Comparison of ENCODE assay signal across 1 cellular context in genomic region chr19:3275583-3276340, GRCh38.
TF ChIP-seq lines count a peak whose summit lies in the region.

No MANE protein-coding gene starts in this region.

TF ChIP-seq in K562, 482 proteins besides CTCF, POLR2A, EP300 and RAD21 (continued from another document and continues in another):
- TF ChIP-seq ZNF318 (IDR thresholded peaks at IDR 0.05; ENCODE audit: borderline replicate concordance in 1 of 2, low read depth in 1 of 2): no peak
- no peak for TF ChIP-seq ZNF764 (CRISPR knock-in tag; IDR thresholded peaks at IDR 0.05; ENCODE audit: low read depth)
- no peak for TF ChIP-seq THRB (CRISPR knock-in tag; conservative IDR thresholded peaks at IDR 0.05)
- no peak for TF ChIP-seq ZNF212 (CRISPR knock-in tag; IDR thresholded peaks at IDR 0.05)
- TF ChIP-seq KLF1 (tag; IDR thresholded peaks at IDR 0.05): peak; percentile 9; the same call in 1 of the 2 replicates
- TF ChIP-seq BCOR (IDR thresholded peaks at IDR 0.05): peak; percentile 86
- TF ChIP-seq SMARCC2 (IDR thresholded peaks at IDR 0.05; ENCODE audit: low read depth): no peak
- peak; percentile 52 for TF ChIP-seq SAP30 (IDR thresholded peaks at IDR 0.05; ENCODE audit: borderline replicate concordance, insufficient read depth, low read depth, low read length, poor library complexity, severe bottlenecking)
- 0 out of 2 replicates have a peak, but pooled peaks have one; percentile 21 for TF ChIP-seq ZBTB34 (CRISPR knock-in tag; IDR thresholded peaks at IDR 0.05)
- TF ChIP-seq ATF1 (CRISPR knock-in tag; IDR thresholded peaks at IDR 0.05): no peak
- TF ChIP-seq ATF1 (tag; IDR thresholded peaks at IDR 0.05): peak; percentile 57
- TF ChIP-seq DDX20 (tag; IDR thresholded peaks at IDR 0.05; ENCODE audit: low read depth): no peak
- TF ChIP-seq HIVEP1 (CRISPR knock-in tag; IDR thresholded peaks at IDR 0.05): no peak
- no peak for TF ChIP-seq ZNF444 (CRISPR knock-in tag; IDR thresholded peaks at IDR 0.05)
- 0 out of 4 replicates have a peak, but pooled peaks of 1 of the 2 experiments have one; percentile 24 for TF ChIP-seq TRIM24 (IDR thresholded peaks at IDR 0.05)
- TF ChIP-seq TBL1XR1 (IDR thresholded peaks at IDR 0.05; ENCODE audit: low read length in 2 of 2): no peak
- peak; percentile 81 for TF ChIP-seq ETV1 (tag; conservative IDR thresholded peaks at IDR 0.05; ENCODE audit: low read depth)
- no peak for TF ChIP-seq TCFL5 (CRISPR knock-in tag; conservative IDR thresholded peaks at IDR 0.05)
- no peak for TF ChIP-seq HDAC6 (IDR thresholded peaks at IDR 0.05; ENCODE audit: low read depth, low read length)
- no peak for TF ChIP-seq RBM14 (IDR thresholded peaks at IDR 0.05; ENCODE audit: borderline replicate concordance, insufficient read depth, low read depth, low read length)
- no peak for TF ChIP-seq SRSF7 (optimal IDR thresholded peaks at IDR 0.05; ENCODE audit: low read depth, low read length)
- no peak for TF ChIP-seq NCOA4 (IDR thresholded peaks at IDR 0.05; ENCODE audit: partially characterized antibody)
- peak; percentile 67; the same call in 1 of the 2 replicates for TF ChIP-seq ZBTB2 (IDR thresholded peaks at IDR 0.05)
- TF ChIP-seq PHB (CRISPR knock-in tag; IDR thresholded peaks at IDR 0.05): no peak
- no peak for TF ChIP-seq BMI1 (IDR thresholded peaks at IDR 0.05; ENCODE audit: low read length)
- no peak for TF ChIP-seq REST (CRISPR knock-in tag; IDR thresholded peaks at IDR 0.05; ENCODE audit: low read depth)
- no peak for TF ChIP-seq MLX (CRISPR knock-in tag; conservative IDR thresholded peaks at IDR 0.05)
- no peak for TF ChIP-seq ZNF512 (tag; IDR thresholded peaks at IDR 0.05)
- no peak for TF ChIP-seq FOXP4 (CRISPR knock-in tag; IDR thresholded peaks at IDR 0.05; ENCODE audit: borderline replicate concordance)
- TF ChIP-seq EZH2 (IDR thresholded peaks at IDR 0.05; ENCODE audit: borderline replicate concordance, low read depth, low read length): no peak
- TF ChIP-seq ID3 (CRISPR knock-in tag; IDR thresholded peaks at IDR 0.05): no peak
- TF ChIP-seq ID3 (tag; IDR thresholded peaks at IDR 0.05): no peak; the same call in 1 of the 2 replicates
- no peak for TF ChIP-seq SP2 (IDR thresholded peaks at IDR 0.05; ENCODE audit: extremely low read depth, low read depth, low read length, poor library complexity, severe bottlenecking)
- no peak for TF ChIP-seq TCF7L2 (IDR thresholded peaks at IDR 0.05; ENCODE audit: low read depth, low read length)
- peak; percentile 71; the same call in 1 of the 2 replicates for TF ChIP-seq PHF8 (IDR thresholded peaks at IDR 0.05; ENCODE audit: borderline replicate concordance, low read length)
- TF ChIP-seq PHF20 (IDR thresholded peaks at IDR 0.05; ENCODE audit: partially characterized antibody): peak; percentile 43
- TF ChIP-seq ZNF561 (CRISPR knock-in tag; conservative IDR thresholded peaks at IDR 0.05): no peak
